In genomic region chr11:130980463-130980862, GRCh38 we compare ENCODE assay signal across 8 cellular contexts.
"Had no signal": no experiment of that assay in that cellular context is flagged by ENCODE, and none has a peak within 500 bp of the region (broad histone marks: within the 10 kb centered on the region; RNA-seq: fewer than 3 reads in every experiment).

No MANE protein-coding gene starts in this region.

- H3K9me3 ChIP-seq: HAP-1 had no signal

- H3K9ac ChIP-seq: GM23248 had no signal

- H3K36me3 Mint-ChIP-seq: IgD-negative memory B cell had no signal

- H3K36me3 ChIP-seq: HAP-1 had no signal

- H3K27ac ChIP-seq: GM23248 had no signal

- H3K4me3 Mint-ChIP-seq: HFFc6, IgD-negative memory B cell had no signal

- DNase-seq: GM23248, GOT3, H7, HFFc6, KBM-7 had no signal

- ATAC-seq: HCT116 had no signal

- H3K4me1 ChIP-seq: HAP-1 had no signal

- H3K4me3 ChIP-seq: GM23248, HAP-1 had no signal

- H3K4me1 Mint-ChIP-seq: IgD-negative memory B cell had no signal

- H3K27ac Mint-ChIP-seq: HFFc6, IgD-negative memory B cell had no signal
